8 cellular contexts compared by ENCODE assay signal in the genomic region with DNA sequence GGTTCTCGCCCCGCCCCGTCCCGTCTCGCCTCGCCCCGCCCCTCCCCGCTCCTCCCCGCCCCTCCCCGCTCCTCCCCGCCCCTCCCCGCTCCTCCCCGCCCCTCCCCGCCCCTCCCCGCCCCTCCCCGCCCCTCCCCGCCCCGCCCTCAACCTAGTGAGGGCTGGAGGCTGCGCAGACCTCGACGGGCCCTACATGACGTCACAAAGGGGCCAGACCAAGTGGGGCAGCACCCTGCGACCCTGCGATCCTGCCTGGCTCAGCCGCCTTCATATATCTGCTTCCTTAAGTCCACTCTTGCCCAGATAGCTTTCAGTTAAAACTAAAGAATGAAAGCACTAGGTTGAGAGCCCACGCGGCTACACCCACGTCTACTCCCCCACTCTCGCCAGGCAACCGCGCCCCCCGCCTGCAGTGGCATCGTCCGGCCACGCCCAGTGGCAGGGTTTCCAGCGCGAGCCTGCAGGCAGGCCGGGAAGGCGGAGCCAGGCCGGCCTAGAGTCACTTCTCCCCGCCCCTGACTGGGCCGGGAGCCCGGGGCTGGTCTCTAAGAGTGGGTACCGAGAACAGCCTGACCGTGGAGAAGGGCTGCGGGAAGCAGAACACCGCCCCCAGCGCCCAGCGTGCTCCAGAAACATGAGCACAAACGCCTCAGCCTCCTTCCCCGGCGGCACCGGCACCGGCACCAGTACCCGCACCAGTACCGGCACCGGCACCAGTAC. TPM values are rescaled to one million over a fixed set of nuclear protein-coding genes. Genes with fewer than 3 reads are reported as not detected.
A peak's percentile ranks its signal among the peaks of the same experiment; 100 is the strongest.
DNase-seq lines count a peak whose midpoint lies in the region; ATAC-seq and TF ChIP-seq lines count a peak whose summit lies in the region.

No MANE protein-coding gene starts in this region.

- H3K4me3 Mint-ChIP-seq in HFFc6 (peak overlapping the region; percentile 69; the same call in 1 of the 2 replicates), glutamatergic neuron (ENCODE audit: unreplicated experiment) (peak overlapping the region; percentile 90)
- H3K4me3 Mint-ChIP-seq in activated naive CD8-positive, alpha-beta T cell treated with anti-CD3 and anti-CD28 coated beads, Interleukin-2, amount 10 ng/mL, durations not matched to agents 7 days and 5 days: peak overlapping the region; percentile 90

- peaks cover 9% of the 10 kb centered on the region for H3K27me3 ChIP-seq in osteoblast (ENCODE audit: insufficient read depth, low read length)
- no peaks in the 10 kb centered on the region for H3K27me3 ChIP-seq in testis

- H3K9me3 ChIP-seq in osteoblast (ENCODE audit: low read depth, low read length) (no peaks in the 10 kb centered on the region), testis (no peaks in the 10 kb centered on the region)

- peak; percentile 93 for DNase-seq in GM03348 (ENCODE audit: low spot score)
- DNase-seq in HFFc6: peak; percentile 25
- peak; percentile 85 for DNase-seq in MV-4-11 (lab: John Stamatoyannopoulos, UW)
- peak; percentile 47 for DNase-seq in SKM-1 (lab: John Stamatoyannopoulos, UW; ENCODE audit: unreplicated experiment)
- DNase-seq in activated naive CD8-positive, alpha-beta T cell treated with anti-CD3 and anti-CD28 coated beads, Interleukin-2, amount 10 ng/mL, durations not matched to agents 7 days and 5 days: peak; percentile 87
- DNase-seq in glutamatergic neuron: peak; percentile 87
- peak; percentile 95 for DNase-seq in osteoblast (ENCODE audit: insufficient read length, low spot score, missing footprints)
- peak; percentile 93 for DNase-seq in testis

- intact Hi-C loops in testis (cut with DNase I; ENCODE audit: low total_unique reads): no loop called here

- H3K36me3 ChIP-seq in osteoblast (ENCODE audit: insufficient read depth, low read length) (no peaks in the 10 kb centered on the region), testis (ENCODE audit: low read depth, missing control alignments) (no peaks in the 10 kb centered on the region)

- WGBS in testis, 2 donors: 1% methylated on average over 17 of the region's 57 CpGs; no CpG with 5 or more reads in 1 of the 2 donors

- H3K79me2 ChIP-seq in osteoblast (ENCODE audit: insufficient read depth, low read length): no peaks in the 10 kb centered on the region

- no peaks in the 10 kb centered on the region for H3K4me1 ChIP-seq in osteoblast (ENCODE audit: insufficient read depth, low read length)
- H3K4me1 ChIP-seq in testis: no peaks in the 10 kb centered on the region

- H3K36me3 Mint-ChIP-seq in HFFc6 (ENCODE audit: low read depth) (no peaks in the 10 kb centered on the region), glutamatergic neuron (ENCODE audit: unreplicated experiment) (no peaks in the 10 kb centered on the region)
- H3K36me3 Mint-ChIP-seq in activated naive CD8-positive, alpha-beta T cell treated with anti-CD3 and anti-CD28 coated beads, Interleukin-2, amount 10 ng/mL, durations not matched to agents 7 days and 5 days: no peaks in the 10 kb centered on the region

- H4K20me1 ChIP-seq in osteoblast (ENCODE audit: insufficient read depth, low read length): no peaks in the 10 kb centered on the region

- POLR2A ChIA-PET in activated naive CD8-positive, alpha-beta T cell treated with anti-CD3 and anti-CD28 coated beads, Interleukin-2, amount 10 ng/mL, durations not matched to agents 7 days and 5 days (lab: Charles Lee): no interaction called here

- H3K27ac Mint-ChIP-seq in HFFc6: peak overlapping the region; percentile 81
- peak overlapping the region; percentile 99 for H3K27ac Mint-ChIP-seq in activated naive CD8-positive, alpha-beta T cell treated with anti-CD3 and anti-CD28 coated beads, Interleukin-2, amount 10 ng/mL, durations not matched to agents 7 days and 5 days
- peak overlapping the region; percentile 99 for H3K27ac Mint-ChIP-seq in glutamatergic neuron (ENCODE audit: unreplicated experiment)

- no peaks in the 10 kb centered on the region for H3K4me1 Mint-ChIP-seq in HFFc6 (ENCODE audit: low read depth)
- H3K4me1 Mint-ChIP-seq in activated naive CD8-positive, alpha-beta T cell treated with anti-CD3 and anti-CD28 coated beads, Interleukin-2, amount 10 ng/mL, durations not matched to agents 7 days and 5 days: peaks cover 3% of the 10 kb centered on the region
- no peaks in the 10 kb centered on the region for H3K4me1 Mint-ChIP-seq in glutamatergic neuron (ENCODE audit: low read depth, unreplicated experiment)

- peak overlapping the region; percentile 87 for H2AFZ ChIP-seq in osteoblast (ENCODE audit: low read length)

- no peaks in the 10 kb centered on the region for H3K9me3 Mint-ChIP-seq in HFFc6
- H3K9me3 Mint-ChIP-seq in activated naive CD8-positive, alpha-beta T cell treated with anti-CD3 and anti-CD28 coated beads, Interleukin-2, amount 10 ng/mL, durations not matched to agents 7 days and 5 days: no peaks in the 10 kb centered on the region
- H3K9me3 Mint-ChIP-seq in glutamatergic neuron (ENCODE audit: unreplicated experiment): peaks cover 2% of the 10 kb centered on the region

- H3K27ac ChIP-seq in osteoblast (ENCODE audit: low read depth, low read length): peak overlapping the region; percentile 92
- H3K27ac ChIP-seq in testis: peak overlapping the region; percentile 63 to 78

- no peaks in the 10 kb centered on the region; the same call in 1 of the 2 replicates for H3K27me3 Mint-ChIP-seq in HFFc6 (ENCODE audit: insufficient read depth)
- H3K27me3 Mint-ChIP-seq in activated naive CD8-positive, alpha-beta T cell treated with anti-CD3 and anti-CD28 coated beads, Interleukin-2, amount 10 ng/mL, durations not matched to agents 7 days and 5 days: peaks cover 2% of the 10 kb centered on the region
- peaks cover 2% of the 10 kb centered on the region for H3K27me3 Mint-ChIP-seq in glutamatergic neuron (ENCODE audit: unreplicated experiment)

- ATAC-seq in activated naive CD8-positive, alpha-beta T cell treated with anti-CD3 and anti-CD28 coated beads, Interleukin-2, amount 10 ng/mL, durations not matched to agents 7 days and 5 days (ENCODE audit: low read depth): peak; percentile 97

- peak overlapping the region; percentile 86 for H3K4me2 ChIP-seq in osteoblast (ENCODE audit: insufficient read depth, low read length)

- peak; percentile 17 for TF ChIP-seq POLR2A in testis (IDR thresholded peaks at IDR 0.05)

- TF ChIP-seq CTCF in HFFc6 (IDR thresholded peaks at IDR 0.05) (peak; percentile 6; the same call in 1 of the 2 replicates), glutamatergic neuron (IDR thresholded peaks at IDR 0.05; ENCODE audit: partially characterized antibody, unreplicated experiment) (no peak), osteoblast (IDR thresholded peaks at IDR 0.05; ENCODE audit: extremely low read depth, low read depth, low read length) (no peak), testis (IDR thresholded peaks at IDR 0.05) (peak in 1 of 3 experiments; percentile 29)

- peak overlapping the region; percentile 71 for H3K4me3 ChIP-seq in osteoblast (ENCODE audit: insufficient read depth, low read length)
- peak overlapping the region; percentile 63 to 70 for H3K4me3 ChIP-seq in testis

RNA-seq across cellular contexts. Expression of gene MAOA, which starts 1.5 kb away (rescaled TPM):
- total RNA-seq in HFFc6 (2021; fragmentation: NEBNext Ultra II Directional; extraction: Animal tissue kit (Norgen Biotek cat#: 25700)): under 1 TPM in 3 of 6 experiments, not detected in 3; 0.07 to 0.25 (median 0.07) TPM
- under 1 TPM; 0.14 to 0.19 TPM for total RNA-seq in activated naive CD8-positive, alpha-beta T cell treated with anti-CD3 and anti-CD28 coated beads, Interleukin-2, amount 10 ng/mL, durations not matched to agents 7 days and 5 days
- total RNA-seq in glutamatergic neuron (ENCODE audit: unreplicated experiment) (2.7 TPM), osteoblast (4.1 and 5.8 TPM in 2 replicates), testis (10 to 100 TPM in 1 of 2 donors, 1 to 10 TPM in 1; 6.5 to 12.3 TPM)
- 11.8 TPM for polyA plus RNA-seq in testis (ENCODE audit: insufficient read depth, low read depth, low replicate concordance)

Comparison
In these comparisons a context has a peak if more than half of its experiments do, and no peak if none do; other contexts are left out.
1. Peak in every context shown above with its lines: DNase-seq, ATAC-seq, H3K4me3 ChIP-seq and H3K27ac ChIP-seq.
2. DNase-seq: peak in every context shown above with its lines; median percentile 95 in osteoblast; 93 in GM03348; 93 in testis; 87 in activated naive CD8-positive, alpha-beta T cell treated with anti-CD3 and anti-CD28 coated beads, Interleukin-2, amount 10 ng/mL, durations not matched to agents 7 days and 5 days; 87 in glutamatergic neuron; 85 in MV-4-11; 47 in SKM-1; 25 in HFFc6.